1 cellular context compared by ENCODE assay signal in the genomic region with DNA sequence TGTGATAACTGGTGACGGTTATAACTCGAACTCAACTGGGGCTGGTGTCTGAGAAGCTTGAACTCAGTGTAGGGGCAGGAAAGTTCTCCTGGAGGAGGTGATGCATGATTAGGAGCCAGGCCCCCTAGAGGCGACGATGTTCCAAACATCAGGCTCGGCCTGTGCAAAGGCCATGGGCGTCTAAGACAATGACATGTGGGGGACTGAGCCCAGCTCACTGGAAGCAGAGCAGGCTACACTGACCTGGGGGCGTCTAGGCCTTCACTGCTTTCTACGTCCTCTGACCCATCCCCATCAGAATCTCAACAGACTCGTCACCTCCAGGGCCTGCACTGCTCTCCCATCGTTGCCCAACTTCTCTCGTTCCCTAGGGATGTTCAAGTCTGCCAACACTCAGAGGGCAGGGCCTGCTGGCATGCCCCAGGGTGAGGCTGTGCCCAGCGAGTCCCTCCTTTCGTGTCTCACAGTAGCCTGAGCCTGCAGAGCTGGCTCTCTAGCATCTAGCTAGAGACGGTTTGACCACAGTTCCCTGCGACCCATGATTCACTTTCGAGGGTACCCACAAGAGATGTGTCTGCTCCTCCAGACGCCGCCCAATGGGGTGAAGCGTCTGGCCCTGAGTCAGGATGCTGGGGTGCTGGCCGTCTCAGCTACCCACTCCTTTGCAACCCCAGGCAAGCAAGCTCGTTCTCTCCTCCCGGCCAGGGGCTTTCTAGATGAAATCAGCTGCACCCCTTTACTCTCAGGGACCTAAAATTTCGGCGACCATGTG.
TF ChIP-seq lines count a peak whose summit lies in the region.

No MANE protein-coding gene starts in this region.

TF ChIP-seq in HepG2, 621 proteins besides CTCF, POLR2A, EP300 and RAD21 (continued from another document and continues in another):
- TF ChIP-seq, protein P1, sequence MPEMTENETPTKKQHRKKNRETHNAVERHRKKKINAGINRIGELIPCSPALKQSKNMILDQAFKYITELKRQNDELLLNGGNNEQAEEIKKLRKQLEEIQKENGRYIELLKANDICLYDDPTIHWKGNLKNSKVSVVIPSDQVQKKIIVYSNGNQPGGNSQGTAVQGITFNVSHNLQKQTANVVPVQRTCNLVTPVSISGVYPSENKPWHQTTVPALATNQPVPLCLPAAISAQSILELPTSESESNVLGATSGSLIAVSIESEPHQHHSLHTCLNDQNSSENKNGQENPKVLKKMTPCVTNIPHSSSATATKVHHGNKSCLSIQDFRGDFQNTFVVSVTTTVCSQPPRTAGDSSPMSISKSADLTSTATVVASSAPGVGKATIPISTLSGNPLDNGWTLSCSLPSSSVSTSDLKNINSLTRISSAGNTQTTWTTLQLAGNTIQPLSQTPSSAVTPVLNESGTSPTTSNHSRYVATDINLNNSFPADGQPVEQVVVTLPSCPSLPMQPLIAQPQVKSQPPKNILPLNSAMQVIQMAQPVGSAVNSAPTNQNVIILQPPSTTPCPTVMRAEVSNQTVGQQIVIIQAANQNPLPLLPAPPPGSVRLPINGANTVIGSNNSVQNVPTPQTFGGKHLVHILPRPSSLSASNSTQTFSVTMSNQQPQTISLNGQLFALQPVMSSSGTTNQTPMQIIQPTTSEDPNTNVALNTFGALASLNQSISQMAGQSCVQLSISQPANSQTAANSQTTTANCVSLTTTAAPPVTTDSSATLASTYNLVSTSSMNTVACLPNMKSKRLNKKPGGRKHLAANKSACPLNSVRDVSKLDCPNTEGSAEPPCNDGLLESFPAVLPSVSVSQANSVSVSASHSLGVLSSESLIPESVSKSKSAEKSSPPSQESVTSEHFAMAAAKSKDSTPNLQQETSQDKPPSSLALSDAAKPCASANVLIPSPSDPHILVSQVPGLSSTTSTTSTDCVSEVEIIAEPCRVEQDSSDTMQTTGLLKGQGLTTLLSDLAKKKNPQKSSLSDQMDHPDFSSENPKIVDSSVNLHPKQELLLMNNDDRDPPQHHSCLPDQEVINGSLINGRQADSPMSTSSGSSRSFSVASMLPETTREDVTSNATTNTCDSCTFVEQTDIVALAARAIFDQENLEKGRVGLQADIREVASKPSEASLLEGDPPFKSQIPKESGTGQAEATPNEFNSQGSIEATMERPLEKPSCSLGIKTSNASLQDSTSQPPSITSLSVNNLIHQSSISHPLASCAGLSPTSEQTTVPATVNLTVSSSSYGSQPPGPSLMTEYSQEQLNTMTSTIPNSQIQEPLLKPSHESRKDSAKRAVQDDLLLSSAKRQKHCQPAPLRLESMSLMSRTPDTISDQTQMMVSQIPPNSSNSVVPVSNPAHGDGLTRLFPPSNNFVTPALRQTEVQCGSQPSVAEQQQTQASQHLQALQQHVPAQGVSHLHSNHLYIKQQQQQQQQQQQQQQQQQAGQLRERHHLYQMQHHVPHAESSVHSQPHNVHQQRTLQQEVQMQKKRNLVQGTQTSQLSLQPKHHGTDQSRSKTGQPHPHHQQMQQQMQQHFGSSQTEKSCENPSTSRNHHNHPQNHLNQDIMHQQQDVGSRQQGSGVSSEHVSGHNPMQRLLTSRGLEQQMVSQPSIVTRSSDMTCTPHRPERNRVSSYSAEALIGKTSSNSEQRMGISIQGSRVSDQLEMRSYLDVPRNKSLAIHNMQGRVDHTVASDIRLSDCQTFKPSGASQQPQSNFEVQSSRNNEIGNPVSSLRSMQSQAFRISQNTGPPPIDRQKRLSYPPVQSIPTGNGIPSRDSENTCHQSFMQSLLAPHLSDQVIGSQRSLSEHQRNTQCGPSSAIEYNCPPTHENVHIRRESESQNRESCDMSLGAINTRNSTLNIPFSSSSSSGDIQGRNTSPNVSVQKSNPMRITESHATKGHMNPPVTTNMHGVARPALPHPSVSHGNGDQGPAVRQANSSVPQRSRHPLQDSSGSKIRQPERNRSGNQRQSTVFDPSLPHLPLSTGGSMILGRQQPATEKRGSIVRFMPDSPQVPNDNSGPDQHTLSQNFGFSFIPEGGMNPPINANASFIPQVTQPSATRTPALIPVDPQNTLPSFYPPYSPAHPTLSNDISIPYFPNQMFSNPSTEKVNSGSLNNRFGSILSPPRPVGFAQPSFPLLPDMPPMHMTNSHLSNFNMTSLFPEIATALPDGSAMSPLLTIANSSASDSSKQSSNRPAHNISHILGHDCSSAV (CRISPR knock-in tag; IDR thresholded peaks at IDR 0.05; ENCODE audit: borderline replicate concordance), result no peak
- no peak for TF ChIP-seq DNMT1 (CRISPR knock-in tag; IDR thresholded peaks at IDR 0.05)
- TF ChIP-seq SP2 (CRISPR knock-in tag; IDR thresholded peaks at IDR 0.05), result no peak
- TF ChIP-seq, protein P2, sequence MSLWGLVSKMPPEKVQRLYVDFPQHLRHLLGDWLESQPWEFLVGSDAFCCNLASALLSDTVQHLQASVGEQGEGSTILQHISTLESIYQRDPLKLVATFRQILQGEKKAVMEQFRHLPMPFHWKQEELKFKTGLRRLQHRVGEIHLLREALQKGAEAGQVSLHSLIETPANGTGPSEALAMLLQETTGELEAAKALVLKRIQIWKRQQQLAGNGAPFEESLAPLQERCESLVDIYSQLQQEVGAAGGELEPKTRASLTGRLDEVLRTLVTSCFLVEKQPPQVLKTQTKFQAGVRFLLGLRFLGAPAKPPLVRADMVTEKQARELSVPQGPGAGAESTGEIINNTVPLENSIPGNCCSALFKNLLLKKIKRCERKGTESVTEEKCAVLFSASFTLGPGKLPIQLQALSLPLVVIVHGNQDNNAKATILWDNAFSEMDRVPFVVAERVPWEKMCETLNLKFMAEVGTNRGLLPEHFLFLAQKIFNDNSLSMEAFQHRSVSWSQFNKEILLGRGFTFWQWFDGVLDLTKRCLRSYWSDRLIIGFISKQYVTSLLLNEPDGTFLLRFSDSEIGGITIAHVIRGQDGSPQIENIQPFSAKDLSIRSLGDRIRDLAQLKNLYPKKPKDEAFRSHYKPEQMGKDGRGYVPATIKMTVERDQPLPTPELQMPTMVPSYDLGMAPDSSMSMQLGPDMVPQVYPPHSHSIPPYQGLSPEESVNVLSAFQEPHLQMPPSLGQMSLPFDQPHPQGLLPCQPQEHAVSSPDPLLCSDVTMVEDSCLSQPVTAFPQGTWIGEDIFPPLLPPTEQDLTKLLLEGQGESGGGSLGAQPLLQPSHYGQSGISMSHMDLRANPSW (CRISPR knock-in tag; IDR thresholded peaks at IDR 0.05; ENCODE audit: borderline replicate concordance), result no peak
- TF ChIP-seq ZNF766 (CRISPR knock-in tag; IDR thresholded peaks at IDR 0.05; ENCODE audit: borderline replicate concordance), result no peak
- TF ChIP-seq, protein P3, sequence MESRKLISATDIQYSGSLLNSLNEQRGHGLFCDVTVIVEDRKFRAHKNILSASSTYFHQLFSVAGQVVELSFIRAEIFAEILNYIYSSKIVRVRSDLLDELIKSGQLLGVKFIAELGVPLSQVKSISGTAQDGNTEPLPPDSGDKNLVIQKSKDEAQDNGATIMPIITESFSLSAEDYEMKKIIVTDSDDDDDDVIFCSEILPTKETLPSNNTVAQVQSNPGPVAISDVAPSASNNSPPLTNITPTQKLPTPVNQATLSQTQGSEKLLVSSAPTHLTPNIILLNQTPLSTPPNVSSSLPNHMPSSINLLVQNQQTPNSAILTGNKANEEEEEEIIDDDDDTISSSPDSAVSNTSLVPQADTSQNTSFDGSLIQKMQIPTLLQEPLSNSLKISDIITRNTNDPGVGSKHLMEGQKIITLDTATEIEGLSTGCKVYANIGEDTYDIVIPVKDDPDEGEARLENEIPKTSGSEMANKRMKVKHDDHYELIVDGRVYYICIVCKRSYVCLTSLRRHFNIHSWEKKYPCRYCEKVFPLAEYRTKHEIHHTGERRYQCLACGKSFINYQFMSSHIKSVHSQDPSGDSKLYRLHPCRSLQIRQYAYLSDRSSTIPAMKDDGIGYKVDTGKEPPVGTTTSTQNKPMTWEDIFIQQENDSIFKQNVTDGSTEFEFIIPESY (CRISPR knock-in tag; IDR thresholded peaks at IDR 0.05), result no peak
- TF ChIP-seq ARNT (IDR thresholded peaks at IDR 0.05), result no peak
- peak; percentile 65; the same call in 1 of the 2 replicates for TF ChIP-seq SIN3A (IDR thresholded peaks at IDR 0.05; ENCODE audit: borderline replicate concordance, low read depth, low read length)
- TF ChIP-seq HMG20B (CRISPR knock-in tag; conservative IDR thresholded peaks at IDR 0.05), result no peak
- no peak for TF ChIP-seq KMT2A (CRISPR knock-in tag; IDR thresholded peaks at IDR 0.05)
- TF ChIP-seq, protein P4, sequence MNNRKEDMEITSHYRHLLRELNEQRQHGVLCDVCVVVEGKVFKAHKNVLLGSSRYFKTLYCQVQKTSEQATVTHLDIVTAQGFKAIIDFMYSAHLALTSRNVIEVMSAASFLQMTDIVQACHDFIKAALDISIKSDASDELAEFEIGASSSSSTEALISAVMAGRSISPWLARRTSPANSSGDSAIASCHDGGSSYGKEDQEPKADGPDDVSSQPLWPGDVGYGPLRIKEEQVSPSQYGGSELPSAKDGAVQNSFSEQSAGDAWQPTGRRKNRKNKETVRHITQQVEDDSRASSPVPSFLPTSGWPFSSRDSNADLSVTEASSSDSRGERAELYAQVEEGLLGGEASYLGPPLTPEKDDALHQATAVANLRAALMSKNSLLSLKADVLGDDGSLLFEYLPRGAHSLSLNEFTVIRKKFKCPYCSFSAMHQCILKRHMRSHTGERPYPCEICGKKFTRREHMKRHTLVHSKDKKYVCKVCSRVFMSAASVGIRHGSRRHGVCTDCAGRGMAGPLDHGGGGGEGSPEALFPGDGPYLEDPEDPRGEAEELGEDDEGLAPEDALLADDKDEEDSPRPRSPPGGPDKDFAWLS (CRISPR knock-in tag; IDR thresholded peaks at IDR 0.05; ENCODE audit: borderline replicate concordance), result no peak
- TF ChIP-seq XBP1 (CRISPR knock-in tag; IDR thresholded peaks at IDR 0.05), result no peak
- TF ChIP-seq, protein P5, sequence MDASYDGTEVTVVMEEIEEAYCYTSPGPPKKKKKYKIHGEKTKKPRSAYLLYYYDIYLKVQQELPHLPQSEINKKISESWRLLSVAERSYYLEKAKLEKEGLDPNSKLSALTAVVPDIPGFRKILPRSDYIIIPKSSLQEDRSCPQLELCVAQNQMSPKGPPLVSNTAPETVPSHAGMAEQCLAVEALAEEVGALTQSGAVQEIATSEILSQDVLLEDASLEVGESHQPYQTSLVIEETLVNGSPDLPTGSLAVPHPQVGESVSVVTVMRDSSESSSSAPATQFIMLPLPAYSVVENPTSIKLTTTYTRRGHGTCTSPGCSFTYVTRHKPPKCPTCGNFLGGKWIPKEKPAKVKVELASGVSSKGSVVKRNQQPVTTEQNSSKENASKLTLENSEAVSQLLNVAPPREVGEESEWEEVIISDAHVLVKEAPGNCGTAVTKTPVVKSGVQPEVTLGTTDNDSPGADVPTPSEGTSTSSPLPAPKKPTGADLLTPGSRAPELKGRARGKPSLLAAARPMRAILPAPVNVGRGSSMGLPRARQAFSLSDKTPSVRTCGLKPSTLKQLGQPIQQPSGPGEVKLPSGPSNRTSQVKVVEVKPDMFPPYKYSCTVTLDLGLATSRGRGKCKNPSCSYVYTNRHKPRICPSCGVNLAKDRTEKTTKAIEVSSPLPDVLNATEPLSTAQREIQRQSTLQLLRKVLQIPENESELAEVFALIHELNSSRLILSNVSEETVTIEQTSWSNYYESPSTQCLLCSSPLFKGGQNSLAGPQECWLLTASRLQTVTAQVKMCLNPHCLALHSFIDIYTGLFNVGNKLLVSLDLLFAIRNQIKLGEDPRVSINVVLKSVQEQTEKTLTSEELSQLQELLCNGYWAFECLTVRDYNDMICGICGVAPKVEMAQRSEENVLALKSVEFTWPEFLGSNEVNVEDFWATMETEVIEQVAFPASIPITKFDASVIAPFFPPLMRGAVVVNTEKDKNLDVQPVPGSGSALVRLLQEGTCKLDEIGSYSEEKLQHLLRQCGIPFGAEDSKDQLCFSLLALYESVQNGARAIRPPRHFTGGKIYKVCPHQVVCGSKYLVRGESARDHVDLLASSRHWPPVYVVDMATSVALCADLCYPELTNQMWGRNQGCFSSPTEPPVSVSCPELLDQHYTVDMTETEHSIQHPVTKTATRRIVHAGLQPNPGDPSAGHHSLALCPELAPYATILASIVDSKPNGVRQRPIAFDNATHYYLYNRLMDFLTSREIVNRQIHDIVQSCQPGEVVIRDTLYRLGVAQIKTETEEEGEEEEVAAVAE (CRISPR knock-in tag; IDR thresholded peaks at IDR 0.05; ENCODE audit: borderline replicate concordance), result no peak
- no peak for TF ChIP-seq ZNF33B (CRISPR knock-in tag; IDR thresholded peaks at IDR 0.05)
- TF ChIP-seq, protein P6, sequence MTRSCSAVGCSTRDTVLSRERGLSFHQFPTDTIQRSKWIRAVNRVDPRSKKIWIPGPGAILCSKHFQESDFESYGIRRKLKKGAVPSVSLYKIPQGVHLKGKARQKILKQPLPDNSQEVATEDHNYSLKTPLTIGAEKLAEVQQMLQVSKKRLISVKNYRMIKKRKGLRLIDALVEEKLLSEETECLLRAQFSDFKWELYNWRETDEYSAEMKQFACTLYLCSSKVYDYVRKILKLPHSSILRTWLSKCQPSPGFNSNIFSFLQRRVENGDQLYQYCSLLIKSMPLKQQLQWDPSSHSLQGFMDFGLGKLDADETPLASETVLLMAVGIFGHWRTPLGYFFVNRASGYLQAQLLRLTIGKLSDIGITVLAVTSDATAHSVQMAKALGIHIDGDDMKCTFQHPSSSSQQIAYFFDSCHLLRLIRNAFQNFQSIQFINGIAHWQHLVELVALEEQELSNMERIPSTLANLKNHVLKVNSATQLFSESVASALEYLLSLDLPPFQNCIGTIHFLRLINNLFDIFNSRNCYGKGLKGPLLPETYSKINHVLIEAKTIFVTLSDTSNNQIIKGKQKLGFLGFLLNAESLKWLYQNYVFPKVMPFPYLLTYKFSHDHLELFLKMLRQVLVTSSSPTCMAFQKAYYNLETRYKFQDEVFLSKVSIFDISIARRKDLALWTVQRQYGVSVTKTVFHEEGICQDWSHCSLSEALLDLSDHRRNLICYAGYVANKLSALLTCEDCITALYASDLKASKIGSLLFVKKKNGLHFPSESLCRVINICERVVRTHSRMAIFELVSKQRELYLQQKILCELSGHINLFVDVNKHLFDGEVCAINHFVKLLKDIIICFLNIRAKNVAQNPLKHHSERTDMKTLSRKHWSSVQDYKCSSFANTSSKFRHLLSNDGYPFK (CRISPR knock-in tag; IDR thresholded peaks at IDR 0.05; ENCODE audit: borderline replicate concordance), result no peak
- no peak for TF ChIP-seq CBFB (CRISPR knock-in tag; IDR thresholded peaks at IDR 0.05)
- TF ChIP-seq ZNF441 (CRISPR knock-in tag; IDR thresholded peaks at IDR 0.05; ENCODE audit: borderline replicate concordance), result no peak
- TF ChIP-seq ZNF510 (CRISPR knock-in tag; IDR thresholded peaks at IDR 0.05; ENCODE audit: low read depth), result no peak
- TF ChIP-seq ZNF24 (IDR thresholded peaks at IDR 0.05), result no peak
- TF ChIP-seq ZC3H13 (CRISPR knock-in tag; IDR thresholded peaks at IDR 0.05), result peak; percentile 27; the same call in 1 of the 2 replicates
- no peak for TF ChIP-seq ZNF572 (CRISPR knock-in tag; IDR thresholded peaks at IDR 0.05)
- no peak for TF ChIP-seq ZNF260 (CRISPR knock-in tag; IDR thresholded peaks at IDR 0.05; ENCODE audit: borderline replicate concordance, low read depth)
- TF ChIP-seq ZSCAN21 (CRISPR knock-in tag; IDR thresholded peaks at IDR 0.05; ENCODE audit: borderline replicate concordance), result no peak; the same call in 1 of the 2 replicates
- no peak for TF ChIP-seq ATM (IDR thresholded peaks at IDR 0.05; ENCODE audit: borderline replicate concordance)
- no peak for TF ChIP-seq KMT2B (CRISPR knock-in tag; IDR thresholded peaks at IDR 0.05)
- TF ChIP-seq NKX3-1 (CRISPR knock-in tag; IDR thresholded peaks at IDR 0.05), result no peak; the same call in 1 of the 2 replicates
- TF ChIP-seq KDM5B (CRISPR knock-in tag; IDR thresholded peaks at IDR 0.05; ENCODE audit: borderline replicate concordance), result no peak
- TF ChIP-seq AHR (CRISPR knock-in tag; IDR thresholded peaks at IDR 0.05), result no peak
- TF ChIP-seq AGO2 (optimal IDR thresholded peaks at IDR 0.05; ENCODE audit: low read depth, low read length), result no peak
- no peak for TF ChIP-seq ZNF589 (CRISPR knock-in tag; conservative IDR thresholded peaks at IDR 0.05)
- TF ChIP-seq TCF12 (IDR thresholded peaks at IDR 0.05), result no peak
- TF ChIP-seq TCF12 (CRISPR knock-in tag; IDR thresholded peaks at IDR 0.05), result no peak
- no peak for TF ChIP-seq GABPA (IDR thresholded peaks at IDR 0.05; ENCODE audit: low read depth, low read length)
- TF ChIP-seq GABPA (CRISPR knock-in tag; IDR thresholded peaks at IDR 0.05; ENCODE audit: low read depth), result no peak
